Comparison of ENCODE assay signal across 21 cellular contexts in genomic region chr17:72462396-72462795, GRCh38.
DNase-seq lines count a peak whose midpoint lies in the region; ATAC-seq, FAIRE-seq and TF ChIP-seq lines count a peak whose summit lies in the region.
"Had no signal": no experiment of that assay in that cellular context is flagged by ENCODE, and none has a peak within 500 bp of the region (broad histone marks: within the 10 kb centered on the region; RNA-seq: fewer than 3 reads in every experiment).

No MANE protein-coding gene starts in this region.

- H3K27me3 Mint-ChIP-seq in Caco-2 (ENCODE audit: insufficient read depth, unreplicated experiment) (no peaks in the 10 kb centered on the region), chondrocyte (ENCODE audit: low read depth) (no peaks in the 10 kb centered on the region)
- H3K27me3 Mint-ChIP-seq: CD4-positive, alpha-beta T cell had no signal

- no peaks in the 10 kb centered on the region for H3K27me3 ChIP-seq in Caco-2 (replicated peaks; ENCODE audit: control insufficient read depth, insufficient read depth, low read length)
- no peaks in the 10 kb centered on the region for H3K27me3 ChIP-seq in PC-3 (ENCODE audit: low read length)
- no peaks in the 10 kb centered on the region for H3K27me3 ChIP-seq in pancreas
- H3K27me3 ChIP-seq: Peyer's patch had no signal

- H3K9me2 ChIP-seq in PC-3 (replicated peaks; ENCODE audit: low read length) = no peaks in the 10 kb centered on the region

- 47 to 55% methylated on average over 1 of the region's 1 CpG for WGBS in pancreas, 2 donors

- BruUV-seq in Caco-2 (replicated peaks; lab: Mats Ljungman, UMichigan) (no TSS peak), PC-3 (replicated peaks; lab: Mats Ljungman, UMichigan) (no TSS peak)

- H3K4me2 ChIP-seq in PC-3 (ENCODE audit: low read length) = peak overlapping the region; percentile 32

- no peaks in the 10 kb centered on the region for H3K36me3 ChIP-seq in Caco-2 (ENCODE audit: control insufficient read depth, insufficient read depth, low read length)
- H3K36me3 ChIP-seq in PC-3 (ENCODE audit: low read depth, low read length) = peaks cover 10% of the 10 kb centered on the region; the same call in 1 of the 2 replicates
- no peaks in the 10 kb centered on the region for H3K36me3 ChIP-seq in pancreas
- H3K36me3 ChIP-seq: Peyer's patch had no signal

- H3K4me3 Mint-ChIP-seq in Caco-2 (ENCODE audit: unreplicated experiment) = no peak overlapping the region
- H3K4me3 Mint-ChIP-seq in chondrocyte (ENCODE audit: unreplicated experiment) = no peak overlapping the region
- H3K4me3 Mint-ChIP-seq: B cell; CD4-positive, alpha-beta T cell had no signal

- H3K4me1 Mint-ChIP-seq in Caco-2 (ENCODE audit: low read depth, unreplicated experiment) (peaks cover 51% of the 10 kb centered on the region), chondrocyte (ENCODE audit: low read depth) (peaks cover 44% of the 10 kb centered on the region)
- H3K4me1 Mint-ChIP-seq: B cell had no signal

- H3K9me3 ChIP-seq in Caco-2 (no peaks in the 10 kb centered on the region), PC-3 (ENCODE audit: low read length) (peaks cover 4% of the 10 kb centered on the region; the same call in 1 of the 2 replicates), pancreas (no peaks in the 10 kb centered on the region)
- H3K9me3 ChIP-seq: Peyer's patch had no signal

- H3K4me3 ChIP-seq in Caco-2 (ENCODE audit: low read depth, low read length) (no peak overlapping the region), PC-3 (ENCODE audit: low read length) (no peak overlapping the region), pancreas (no peak overlapping the region)
- H3K4me3 ChIP-seq: Peyer's patch had no signal

- DNase-seq in Caco-2 = no peak
- DNase-seq in PC-3 = peak; percentile 37
- no peak for DNase-seq in chondrocyte (ENCODE audit: low spot score)
- DNase-seq in pancreas = no peak
- no peak for DNase-seq in activated effector memory CD4-positive, alpha-beta T cell treated with anti-CD3 and anti-CD28 coated beads, Interleukin-2, amount 50 U/mL, for 16 hours
- no peak for DNase-seq in stimulated activated CD4-positive, alpha-beta T cell treated with anti-CD3 and anti-CD28 coated beads, Interleukin-4, amount 100 ng/mL, for 4 hours
- DNase-seq in NCI-H1105 (lab: John Stamatoyannopoulos, UW) = no peak
- DNase-seq: CD4-positive, alpha-beta T cell; DMS79 treated with DMSO at 0.1 percent for 48 hours; GDM1; KG1; MM.1S; NCI-H1930; NCI-H2171; NCI-H774 had no signal

- TF ChIP-seq CTCF in Caco-2 (IDR thresholded peaks at IDR 0.05; ENCODE audit: insufficient read depth in 1 of 2, low read depth in 1 of 2, low read length in 1 of 2, severe bottlenecking in 1 of 2, unreplicated experiment in 1 of 2) (no peak), PC-3 (conservative IDR thresholded peaks at IDR 0.05; ENCODE audit: low read depth, low read length) (no peak), chondrocyte (IDR thresholded peaks at IDR 0.05) (no peak), pancreas (IDR thresholded peaks at IDR 0.05) (no peak)

- H2AFZ ChIP-seq in PC-3 (ENCODE audit: low read length) = no peak overlapping the region

- no peaks in the 10 kb centered on the region for H4K20me1 ChIP-seq in PC-3 (ENCODE audit: low read length)

- H3K27ac Mint-ChIP-seq in Caco-2 (ENCODE audit: unreplicated experiment) (peak overlapping the region; percentile 74), chondrocyte (ENCODE audit: unreplicated experiment) (peak overlapping the region; percentile 45)
- H3K27ac Mint-ChIP-seq: B cell; CD4-positive, alpha-beta T cell had no signal

- ATAC-seq in PC-3 (no peak), pancreas (no peak), HG02981 (IDR thresholded peaks at IDR 0.05; ENCODE audit: unreplicated experiment) (no peak)

- FAIRE-seq in pancreas (lab: Jason Lieb, UNC) = no peak
- FAIRE-seq: D721Med, GM12892, GM19239 had no signal

- POLR2A ChIA-PET in Caco-2 (lab: Charles Lee) = no interaction called here
- POLR2A ChIA-PET in PC-3 (lab: Charles Lee; ENCODE audit: unreplicated experiment) = interaction anchor here (0.6 kb wide), 1 partner anchor 26 kb away, joined by 3 read pairs; no protein-coding TSS in a partner anchor

- intact Hi-C loops in Caco-2 (cut with micrococcal nuclease; ENCODE audit: unreplicated experiment) = no loop called here
- intact Hi-C loops in PC-3 (cut with micrococcal nuclease) = no loop called here
- intact Hi-C loops in pancreas (cut with DNase I) = no loop called here

- H3K9ac ChIP-seq in PC-3 (ENCODE audit: low read length) = peak overlapping the region; percentile 45

- peaks cover 9% of the 10 kb centered on the region for H3F3A ChIP-seq in PC-3 (ENCODE audit: low read length, unreplicated experiment)

- CTCF ChIA-PET in Caco-2 (lab: Charles Lee) = interaction anchor here (0.7 kb wide), 1 partner anchor 79 kb away, joined by 3 read pairs; no protein-coding TSS in a partner anchor
- CTCF ChIA-PET in PC-3 (lab: Charles Lee) = interaction anchor here (0.6 kb wide), 1 partner anchor 547 kb away, joined by 5 read pairs; no protein-coding TSS in a partner anchor

- no peaks in the 10 kb centered on the region for H3K9me3 Mint-ChIP-seq in Caco-2 (ENCODE audit: unreplicated experiment)
- H3K9me3 Mint-ChIP-seq in chondrocyte (ENCODE audit: low read depth) = no peaks in the 10 kb centered on the region
- H3K9me3 Mint-ChIP-seq: CD4-positive, alpha-beta T cell had no signal

- peaks cover 89% of the 10 kb centered on the region for H3K79me2 ChIP-seq in PC-3 (ENCODE audit: low read length)

- H3K27ac ChIP-seq in PC-3 (ENCODE audit: low read length) (peak overlapping the region; percentile 96), pancreas (peak overlapping the region in 3 of 4 donors; percentile 70 to 94 (median 87))
- H3K27ac ChIP-seq: Peyer's patch had no signal

- H3K4me1 ChIP-seq in Caco-2 (peaks cover 45% of the 10 kb centered on the region), PC-3 (ENCODE audit: insufficient read depth, low read length) (peaks cover 51% of the 10 kb centered on the region), pancreas (peaks cover 5 to 28% (median 13%) of the 10 kb centered on the region in 3 donors)

- H3K36me3 Mint-ChIP-seq in Caco-2 (ENCODE audit: insufficient read depth, unreplicated experiment) (peaks cover 22% of the 10 kb centered on the region), chondrocyte (ENCODE audit: low read depth) (no peaks in the 10 kb centered on the region)
